Comparison of ENCODE assay signal across 8 cellular contexts in the genomic region with DNA sequence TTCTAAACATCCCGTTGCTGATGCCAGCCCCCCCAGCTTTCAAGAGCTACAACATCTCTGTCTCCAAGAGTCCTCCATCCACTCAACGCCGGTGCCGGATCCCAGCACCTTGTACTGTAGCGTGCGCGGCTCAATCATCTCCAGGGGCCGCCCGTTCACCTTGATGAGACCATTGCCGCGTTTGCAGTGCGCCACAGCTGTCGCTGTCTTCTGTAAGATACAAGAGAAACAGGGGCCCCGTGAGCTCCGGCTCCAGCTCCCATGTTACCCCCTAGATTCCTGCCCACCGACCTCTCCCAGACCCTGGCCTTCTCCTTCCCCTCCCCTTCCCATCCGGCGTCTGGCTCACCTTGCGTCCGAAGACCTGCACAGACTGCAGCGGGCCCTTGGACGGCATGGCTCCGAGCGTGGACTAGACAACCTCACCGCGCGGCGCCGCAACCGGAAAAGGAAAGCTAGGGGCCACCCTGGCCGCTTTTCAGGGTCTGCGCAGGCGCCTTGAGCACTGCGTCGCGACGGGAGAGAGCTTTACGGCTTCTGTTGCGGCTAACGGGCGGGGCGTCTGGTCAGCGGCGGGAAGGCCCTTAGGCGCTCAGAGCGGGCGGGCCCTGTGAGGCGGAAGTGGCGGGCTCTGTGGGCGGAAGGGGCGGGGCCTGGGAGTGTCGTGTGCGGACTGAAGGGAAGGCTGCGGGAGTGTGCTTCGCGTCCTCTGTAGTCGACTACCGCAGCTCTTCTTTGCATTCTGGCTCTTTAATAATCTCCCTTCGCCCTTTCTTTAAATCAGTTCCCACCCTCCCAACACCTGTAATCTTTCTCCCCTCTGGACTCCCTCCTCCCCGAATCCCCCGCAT. TPM values are rescaled to one million over a fixed set of nuclear protein-coding genes. Genes with fewer than 3 reads are reported as not detected.
DNase-seq lines count a peak whose midpoint lies in the region; ATAC-seq and TF ChIP-seq lines count a peak whose summit lies in the region.

A gene (minus strand): TSS at position 451 of the 851 bp plus-strand sequence. CDS start 54 bp downstream, at position 397.

- POLR2A ChIA-PET in RWPE1 (lab: Yijun Ruan, JAX; ENCODE audit: low non-redundant PET): interaction anchor here (0.5 to 1.3 kb wide), 21 partner anchors 8 to 1184 kb away, joined by 3 to 10 read pairs (median 4); a partner anchor contains a TSS
- POLR2A ChIA-PET in naive thymus-derived CD8-positive, alpha-beta T cell (lab: Charles Lee): interaction anchor here (0.5 to 3.4 kb wide), 47 partner anchors 9 to 1828 kb away, joined by 3 to 106 read pairs (median 5); a partner anchor contains a TSS

- ATAC-seq in naive thymus-derived CD8-positive, alpha-beta T cell: peak; percentile 94 to 95
- peak; percentile 90 to 95 for ATAC-seq in stimulated activated naive B cell treated with anti-CD40 and anti-IgM and Interleukin-4, amounts not matched to agents 10 μg/mL and 1 μg/mL and 100 μg/mL, for 72 hours (replicated peaks)

- CTCF ChIA-PET in RWPE1 (lab: Yijun Ruan, JAX): interaction anchor here (0.5 to 1.6 kb wide), 8 partner anchors 19 to 1336 kb away, joined by 3 to 8 read pairs (median 4); a partner anchor contains a TSS

- TF ChIP-seq CTCF in RWPE1 (conservative IDR thresholded peaks at IDR 0.05; ENCODE audit: low read depth): no peak

- peaks cover 0 to 5% (median 0%) of the 10 kb centered on the region in 5 donors for H3K27me3 Mint-ChIP-seq in naive thymus-derived CD8-positive, alpha-beta T cell
- no peaks in the 10 kb centered on the region for H3K27me3 Mint-ChIP-seq in stimulated activated naive B cell treated with anti-CD40 and anti-IgM and Interleukin-4, amounts not matched to agents 10 μg/mL and 1 μg/mL and 100 μg/mL, for 72 hours

- H3K9me3 Mint-ChIP-seq in naive thymus-derived CD8-positive, alpha-beta T cell: no peaks in the 10 kb centered on the region
- no peaks in the 10 kb centered on the region for H3K9me3 Mint-ChIP-seq in stimulated activated naive B cell treated with anti-CD40 and anti-IgM and Interleukin-4, amounts not matched to agents 10 μg/mL and 1 μg/mL and 100 μg/mL, for 72 hours

- peak within 1 kb of the TSS; percentile 95 to 100 (median 100) for H3K4me3 Mint-ChIP-seq in naive thymus-derived CD8-positive, alpha-beta T cell
- H3K4me3 Mint-ChIP-seq in stimulated activated naive B cell treated with anti-CD40 and anti-IgM and Interleukin-4, amounts not matched to agents 10 μg/mL and 1 μg/mL and 100 μg/mL, for 72 hours: peak within 1 kb of the TSS; percentile 96 to 98

- peaks cover 21 to 53% (median 40%) of the 10 kb centered on the region in 4 donors for H3K4me1 Mint-ChIP-seq in naive thymus-derived CD8-positive, alpha-beta T cell
- H3K4me1 Mint-ChIP-seq in stimulated activated naive B cell treated with anti-CD40 and anti-IgM and Interleukin-4, amounts not matched to agents 10 μg/mL and 1 μg/mL and 100 μg/mL, for 72 hours: peaks cover 33 to 60% of the 10 kb centered on the region in 2 donors

- peaks cover 0 to 36% (median 12%) of the 10 kb centered on the region in 3 donors for H3K36me3 Mint-ChIP-seq in naive thymus-derived CD8-positive, alpha-beta T cell
- peaks cover 28 to 45% of the 10 kb centered on the region in 2 donors for H3K36me3 Mint-ChIP-seq in stimulated activated naive B cell treated with anti-CD40 and anti-IgM and Interleukin-4, amounts not matched to agents 10 μg/mL and 1 μg/mL and 100 μg/mL, for 72 hours

- H3K27ac ChIP-seq in RWPE1: peak within 1 kb of the TSS; percentile 90

- peak; percentile 100 for DNase-seq in Daoy (ENCODE audit: low read depth)
- peak; percentile 91 for DNase-seq in GOT3 (lab: John Stamatoyannopoulos, UW)
- DNase-seq in LoVo (ENCODE audit: low spot score): peak; percentile 98
- DNase-seq in RWPE1 (ENCODE audit: low spot score): peak; percentile 88
- DNase-seq in activated T-helper 1 cell treated with anti-CD3 and anti-CD28 coated beads, Interleukin-2, amount 50 U/mL, for 16 hours (ENCODE audit: low read depth in 1 of 2, low spot score in 1 of 2): peak; percentile 98 to 99
- peak; percentile 97 for DNase-seq in fibroblast of gingiva (ENCODE audit: low read depth)
- DNase-seq in naive thymus-derived CD8-positive, alpha-beta T cell: peak; percentile 97 to 99 (median 98)
- DNase-seq in stimulated activated naive B cell treated with anti-CD40 and anti-IgM and Interleukin-4, amounts not matched to agents 10 μg/mL and 1 μg/mL and 100 μg/mL, for 72 hours: peak; percentile 98

- peak within 1 kb of the TSS; percentile 97 to 99 (median 98) for H3K27ac Mint-ChIP-seq in naive thymus-derived CD8-positive, alpha-beta T cell
- peak within 1 kb of the TSS; percentile 100 for H3K27ac Mint-ChIP-seq in stimulated activated naive B cell treated with anti-CD40 and anti-IgM and Interleukin-4, amounts not matched to agents 10 μg/mL and 1 μg/mL and 100 μg/mL, for 72 hours

RNA-seq across cellular contexts. Expression of the gene that starts here (rescaled TPM):
- 54.9 and 71.8 TPM in 2 replicates for total RNA-seq in Daoy (2014; rRNA removed; shearing (Covaris generic))
- total RNA-seq in naive thymus-derived CD8-positive, alpha-beta T cell: 1,000 to 10,000 TPM; 3,730 to 3,760 TPM
- polyA plus RNA-seq in naive thymus-derived CD8-positive, alpha-beta T cell: 1,000 to 10,000 TPM; 2,588 to 2,812 (median 2,742) TPM

Comparison
In these comparisons a context has a peak if more than half of its experiments do, and no peak if none do; other contexts are left out.
1. Peak in every context shown above with its lines: DNase-seq, ATAC-seq and H3K27ac ChIP-seq.
2. RNA of the gene that starts here (total RNA-seq): 3,730 to 3,760 TPM in naive thymus-derived CD8-positive, alpha-beta T cell; 54.9 to 71.8 TPM in Daoy; every median in the first group is over 10 times any median in the second.